ENCODE assay signal across 8 cellular contexts in the genomic region with DNA sequence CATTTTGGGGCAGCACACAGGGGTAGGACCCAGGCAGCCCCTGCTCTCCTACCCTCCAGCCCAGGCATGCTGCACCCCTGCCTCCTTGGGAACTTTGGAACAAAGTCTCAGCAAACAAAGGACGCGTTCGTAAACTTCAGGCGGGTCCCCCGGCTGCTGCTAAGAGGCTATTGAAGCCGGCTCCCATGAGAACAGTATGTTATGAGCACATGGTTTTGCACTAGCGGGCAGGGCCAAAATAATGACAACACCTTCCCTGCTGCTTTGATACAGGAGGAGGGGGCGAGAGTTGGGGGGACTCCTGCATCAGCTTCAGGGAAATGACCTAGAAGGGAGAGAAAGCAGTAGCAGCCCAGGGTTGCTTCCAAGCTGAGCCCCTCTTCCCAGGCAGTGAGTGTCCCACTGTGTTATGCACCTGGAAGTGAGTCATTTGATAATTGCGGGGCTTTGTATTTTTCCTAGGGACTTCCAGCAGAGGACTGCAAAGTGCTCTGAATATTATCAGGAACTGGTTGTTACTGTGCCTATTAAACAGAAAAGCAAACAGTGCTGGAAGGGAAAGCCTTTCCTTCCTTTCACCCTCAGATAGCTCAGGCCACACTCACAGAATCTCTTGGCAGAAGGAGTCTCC. TPM values are rescaled to one million over a fixed set of nuclear protein-coding genes. Genes with fewer than 3 reads are reported as not detected.
DNase-seq lines count a peak whose midpoint lies in the region; ATAC-seq, FAIRE-seq and TF ChIP-seq lines count a peak whose summit lies in the region.

No MANE protein-coding gene starts in this region.

- peaks cover 43 to 94% of the 10 kb centered on the region in 2 donors for H3K4me1 ChIP-seq in ascending aorta
- H3K4me1 ChIP-seq in kidney (ENCODE audit: control insufficient read depth in 1 of 2, insufficient read depth in 1 of 2, low read depth in 1 of 2, low read length in 2 of 2): peaks cover 62 to 76% of the 10 kb centered on the region in 2 donors

- H3K36me3 Mint-ChIP-seq in activated T-cell treated with anti-CD3 and anti-CD28 coated beads, Interleukin-2, amount 50 U/mL, for 24 hours (ENCODE audit: low read depth): peaks cover 51% of the 10 kb centered on the region
- peaks cover 15% of the 10 kb centered on the region for H3K36me3 Mint-ChIP-seq in activated T-cell treated with anti-CD3 and anti-CD28 coated beads, Interleukin-2, amount 50 U/mL, for 4 hours (ENCODE audit: insufficient read depth)
- H3K36me3 Mint-ChIP-seq in stimulated activated naive CD8-positive, alpha-beta T cell treated with anti-CD3 and anti-CD28 coated beads, Interleukin-15, Interleukin-2, amounts not matched to agents 100 ng/mL and 50 ng/mL, for 24 hours (ENCODE audit: low read depth): peaks cover 42% of the 10 kb centered on the region

- no peak for TF ChIP-seq CTCF in ascending aorta (IDR thresholded peaks at IDR 0.05)
- no peak for TF ChIP-seq CTCF in kidney (IDR thresholded peaks at IDR 0.05; ENCODE audit: borderline replicate concordance, extremely low read depth, insufficient read depth)

- no peak overlapping the region for H3K4me3 Mint-ChIP-seq in activated T-cell treated with anti-CD3 and anti-CD28 coated beads, Interleukin-2, amount 50 U/mL, for 24 hours
- H3K4me3 Mint-ChIP-seq in activated T-cell treated with anti-CD3 and anti-CD28 coated beads, Interleukin-2, amount 50 U/mL, for 4 hours: no peak overlapping the region
- peak overlapping the region; percentile 1 for H3K4me3 Mint-ChIP-seq in stimulated activated naive CD8-positive, alpha-beta T cell treated with anti-CD3 and anti-CD28 coated beads, Interleukin-15, Interleukin-2, amounts not matched to agents 100 ng/mL and 50 ng/mL, for 24 hours

- H3K27me3 ChIP-seq in ascending aorta: no peaks in the 10 kb centered on the region

- H3K4me1 Mint-ChIP-seq in activated T-cell treated with anti-CD3 and anti-CD28 coated beads, Interleukin-2, amount 50 U/mL, for 24 hours (ENCODE audit: low read depth): peaks cover 100% of the 10 kb centered on the region
- H3K4me1 Mint-ChIP-seq in activated T-cell treated with anti-CD3 and anti-CD28 coated beads, Interleukin-2, amount 50 U/mL, for 4 hours (ENCODE audit: low read depth): peaks cover 97% of the 10 kb centered on the region
- H3K4me1 Mint-ChIP-seq in stimulated activated naive CD8-positive, alpha-beta T cell treated with anti-CD3 and anti-CD28 coated beads, Interleukin-15, Interleukin-2, amounts not matched to agents 100 ng/mL and 50 ng/mL, for 24 hours (ENCODE audit: low read depth): peaks cover 99% of the 10 kb centered on the region

- FAIRE-seq in kidney (lab: Jason Lieb, UNC) (no peak), GM19239 (lab: Jason Lieb, UNC) (no peak)

- intact Hi-C loops in ascending aorta (cut with DNase I): no loop called here
- intact Hi-C loops in kidney (cut with DNase I): no loop called here

- peak overlapping the region; percentile 8 to 46 for H3K9ac ChIP-seq in kidney (ENCODE audit: low read length in 2 of 2)

- no peaks in the 10 kb centered on the region for H3K9me3 Mint-ChIP-seq in activated T-cell treated with anti-CD3 and anti-CD28 coated beads, Interleukin-2, amount 50 U/mL, for 24 hours
- no peaks in the 10 kb centered on the region for H3K9me3 Mint-ChIP-seq in activated T-cell treated with anti-CD3 and anti-CD28 coated beads, Interleukin-2, amount 50 U/mL, for 4 hours
- no peaks in the 10 kb centered on the region for H3K9me3 Mint-ChIP-seq in stimulated activated naive CD8-positive, alpha-beta T cell treated with anti-CD3 and anti-CD28 coated beads, Interleukin-15, Interleukin-2, amounts not matched to agents 100 ng/mL and 50 ng/mL, for 24 hours

- DNase-seq in activated T-cell treated with anti-CD3 and anti-CD28 coated beads, Interleukin-2, amount 50 U/mL, for 24 hours: no peak
- no peak for DNase-seq in activated T-cell treated with anti-CD3 and anti-CD28 coated beads, Interleukin-2, amount 50 U/mL, for 4 hours
- peak; percentile 7 to 67 for DNase-seq in ascending aorta (ENCODE audit: low spot score in 2 of 2)
- peak; percentile 45 for DNase-seq in kidney
- DNase-seq in GM19239 (ENCODE audit: insufficient read length, low spot score): no peak
- no peak for DNase-seq in NCI-H524 (lab: John Stamatoyannopoulos, UW)

- H3K27ac Mint-ChIP-seq in activated T-cell treated with anti-CD3 and anti-CD28 coated beads, Interleukin-2, amount 50 U/mL, for 24 hours: peak overlapping the region; percentile 97
- H3K27ac Mint-ChIP-seq in stimulated activated naive CD8-positive, alpha-beta T cell treated with anti-CD3 and anti-CD28 coated beads, Interleukin-15, Interleukin-2, amounts not matched to agents 100 ng/mL and 50 ng/mL, for 24 hours: peak overlapping the region; percentile 94

- H3K36me3 ChIP-seq in ascending aorta (peaks cover 0 to 6% of the 10 kb centered on the region in 2 donors), kidney (ENCODE audit: control insufficient read depth in 1 of 2, insufficient read depth in 2 of 2, low read length in 2 of 2) (peaks cover 0 to 3% of the 10 kb centered on the region in 2 donors)

- no peaks in the 10 kb centered on the region for H3K27me3 Mint-ChIP-seq in activated T-cell treated with anti-CD3 and anti-CD28 coated beads, Interleukin-2, amount 50 U/mL, for 24 hours
- H3K27me3 Mint-ChIP-seq in activated T-cell treated with anti-CD3 and anti-CD28 coated beads, Interleukin-2, amount 50 U/mL, for 4 hours (ENCODE audit: low read depth): no peaks in the 10 kb centered on the region
- no peaks in the 10 kb centered on the region for H3K27me3 Mint-ChIP-seq in stimulated activated naive CD8-positive, alpha-beta T cell treated with anti-CD3 and anti-CD28 coated beads, Interleukin-15, Interleukin-2, amounts not matched to agents 100 ng/mL and 50 ng/mL, for 24 hours

- H3K4me3 ChIP-seq in ascending aorta (peak overlapping the region; percentile 27 to 46), kidney (ENCODE audit: low read length in 2 of 2) (peak overlapping the region in 1 of 2 donors; percentile 6)

- H3K9me3 ChIP-seq in ascending aorta (no peaks in the 10 kb centered on the region), kidney (ENCODE audit: control insufficient read depth in 1 of 2, low read length in 2 of 2) (no peaks in the 10 kb centered on the region)

- H3K27ac ChIP-seq in ascending aorta (peak overlapping the region; percentile 74 to 86), kidney (ENCODE audit: low read depth in 2 of 2, low read length in 2 of 2) (peak overlapping the region; percentile 78 to 81)

- ATAC-seq in activated T-cell treated with anti-CD3 and anti-CD28 coated beads, Interleukin-2, amount 50 U/mL, for 4 hours: no peak
- ATAC-seq in GM21526 (IDR thresholded peaks at IDR 0.05; ENCODE audit: low FRiP score, unreplicated experiment): no peak

RNA-seq across cellular contexts. Expression of gene ITPRIP, which starts 6.9 kb away (rescaled TPM):
- total RNA-seq in activated T-cell treated with anti-CD3 and anti-CD28 coated beads, Interleukin-2, amount 50 U/mL, for 4 hours: 10 to 100 TPM; 18.1 to 21.9 (median 19.5) TPM
- 51.0 TPM for total RNA-seq in ascending aorta
- total RNA-seq in kidney: 21.6 TPM
- polyA plus RNA-seq in kidney (ENCODE audit: insufficient read depth, low read depth, low replicate concordance): 9.0 TPM

RNA-seq across cellular contexts. Expression of gene CFAP58, which starts 22.3 kb away (rescaled TPM):
- total RNA-seq in activated T-cell treated with anti-CD3 and anti-CD28 coated beads, Interleukin-2, amount 50 U/mL, for 4 hours: not detected
- total RNA-seq in ascending aorta (not detected), kidney (0.35 TPM)
- 0.19 TPM for polyA plus RNA-seq in kidney (ENCODE audit: insufficient read depth, low read depth, low replicate concordance)

Comparison
In these comparisons a context has a peak if more than half of its experiments do, and no peak if none do; other contexts are left out.
1. DNase-seq: peak in ascending aorta (2 of 2) and kidney (single experiment); none in activated T-cell treated with anti-CD3 and anti-CD28 coated beads, Interleukin-2, amount 50 U/mL, for 24 hours (single experiment), activated T-cell treated with anti-CD3 and anti-CD28 coated beads, Interleukin-2, amount 50 U/mL, for 4 hours (single experiment), GM19239 (single experiment) and NCI-H524 (0 of 2).